In the genomic region with DNA sequence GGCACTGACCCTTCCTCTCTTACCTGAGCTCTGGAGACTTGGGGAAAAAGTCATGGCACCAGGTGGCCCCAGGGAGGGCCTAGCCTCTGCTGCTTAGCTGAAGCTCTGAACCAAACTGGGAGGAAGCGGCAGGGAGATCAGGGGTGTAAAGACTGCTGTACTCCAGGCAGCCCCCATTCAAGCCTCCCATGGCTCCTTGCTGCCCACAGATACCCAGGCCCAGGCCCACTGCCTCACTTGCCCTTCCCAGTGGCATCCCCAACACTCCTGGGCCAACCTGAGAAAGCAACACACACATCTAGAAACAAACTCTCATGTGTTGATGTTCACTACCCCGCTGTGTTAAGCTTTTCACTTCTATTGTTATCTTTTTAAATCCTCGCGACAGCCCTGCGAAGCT, we compare ENCODE assay signal across 30 cellular contexts.
"Had no signal": no experiment of that assay in that cellular context is flagged by ENCODE, and none has a peak within 500 bp of the region (broad histone marks: within the 10 kb centered on the region; RNA-seq: fewer than 3 reads in every experiment).

No MANE protein-coding gene starts in this region.

- H3K36me3 ChIP-seq: ascending aorta, cardiac muscle cell, WERI-Rb-1 had no signal

- H3K9me3 ChIP-seq: ascending aorta had no signal

- DNase-seq: activated CD4-positive, alpha-beta memory T cell treated with anti-CD3 and anti-CD28 coated beads, Interleukin-2, amount 10 ng/mL, durations not matched to agents 7 days and 5 days; activated CD4-positive, alpha-beta T cell treated with anti-CD3 and anti-CD28 coated beads for 1 hour; activated CD4-positive, alpha-beta T cell treated with anti-CD3 and anti-CD28 coated beads for 48 hours; activated CD4-positive, CD25-positive, alpha-beta regulatory T cell; activated CD8-positive, alpha-beta memory T cell treated with anti-CD3 and anti-CD28 coated beads for 24 hours; activated CD8-positive, alpha-beta memory T cell treated with anti-CD3 and anti-CD28 coated beads, Interleukin-2, amount 10 ng/mL, durations not matched to agents 7 days and 5 days; activated CD8-positive, alpha-beta memory T cell treated with anti-CD3 and anti-CD28 coated beads, Interleukin-2, amount 50 U/mL, for 48 hours; activated gamma-delta T cell; activated naive CD4-positive, alpha-beta T cell treated with Interleukin-2 at 50 U/mL for 16 hours; activated naive CD8-positive, alpha-beta T cell treated with anti-CD3 and anti-CD28 coated beads, Interleukin-2, amount 10 ng/mL, durations not matched to agents 7 days and 5 days; amygdala; NCI-H1105; NCI-H1417 treated with DMSO at 0.1 percent for 48 hours; NCI-H1930; NCI-H2081 treated with DMSO at 0.1 percent for 48 hours; NCI-H345; NCI-H524 treated with DMSO at 0.1 percent for 48 hours; NK-92 treated with Interleukin-12 subunit alpha and Interleukin-12 subunit beta, amount 100 ng/mL, for 24 hours; PC-9; Right ventricle myocardium superior; SW 1271; T-helper 1 cell; T-helper 2 cell; T-helper 9 cell; WERI-Rb-1 had no signal

- H3K4me3 Mint-ChIP-seq: activated CD4-positive, alpha-beta memory T cell treated with anti-CD3 and anti-CD28 coated beads, Interleukin-2, amount 10 ng/mL, durations not matched to agents 7 days and 5 days; activated CD8-positive, alpha-beta memory T cell treated with anti-CD3 and anti-CD28 coated beads, Interleukin-2, amount 10 ng/mL, durations not matched to agents 7 days and 5 days; activated naive CD4-positive, alpha-beta T cell treated with anti-CD3 and anti-CD28 coated beads, Interleukin-2, amount 50 U/mL, for 24 hours; activated naive CD8-positive, alpha-beta T cell treated with anti-CD3 and anti-CD28 coated beads, Interleukin-2, amount 10 ng/mL, durations not matched to agents 7 days and 5 days had no signal

- H3K4me1 Mint-ChIP-seq: activated CD4-positive, alpha-beta memory T cell treated with anti-CD3 and anti-CD28 coated beads, Interleukin-2, amount 10 ng/mL, durations not matched to agents 7 days and 5 days had no signal

- H3K27ac ChIP-seq: cardiac muscle cell, PC-9, WERI-Rb-1 had no signal

- H3K27me3 ChIP-seq: ascending aorta, cardiac muscle cell had no signal

- H3K27ac Mint-ChIP-seq: activated CD4-positive, alpha-beta memory T cell treated with anti-CD3 and anti-CD28 coated beads, Interleukin-2, amount 10 ng/mL, durations not matched to agents 7 days and 5 days; activated CD8-positive, alpha-beta memory T cell treated with anti-CD3 and anti-CD28 coated beads, Interleukin-2, amount 10 ng/mL, durations not matched to agents 7 days and 5 days; activated naive CD4-positive, alpha-beta T cell treated with anti-CD3 and anti-CD28 coated beads, Interleukin-2, amount 50 U/mL, for 24 hours; activated naive CD8-positive, alpha-beta T cell treated with anti-CD3 and anti-CD28 coated beads, Interleukin-2, amount 10 ng/mL, durations not matched to agents 7 days and 5 days; activated T-helper 2 cell treated with anti-CD3 and anti-CD28 coated beads, Interferon-gamma antibody, Interleukin-2, Interleukin-4, amounts not matched to agents 10 μg/mL and 5 μg/mL and 100 μg/mL, durations not matched to agents 14 hours and 24 hours and 36 hours had no signal

- ATAC-seq: activated CD8-positive, alpha-beta memory T cell treated with anti-CD3 and anti-CD28 coated beads, Interleukin-2, amount 10 ng/mL, durations not matched to agents 7 days and 5 days; K562 had no signal

- H3K9me3 Mint-ChIP-seq: activated CD4-positive, alpha-beta memory T cell treated with anti-CD3 and anti-CD28 coated beads, Interleukin-2, amount 10 ng/mL, durations not matched to agents 7 days and 5 days; activated naive CD4-positive, alpha-beta T cell treated with anti-CD3 and anti-CD28 coated beads, Interleukin-2, amount 50 U/mL, for 24 hours; activated naive CD8-positive, alpha-beta T cell treated with anti-CD3 and anti-CD28 coated beads, Interleukin-2, amount 10 ng/mL, durations not matched to agents 7 days and 5 days; activated T-helper 2 cell treated with anti-CD3 and anti-CD28 coated beads, Interferon-gamma antibody, Interleukin-2, Interleukin-4, amounts not matched to agents 10 μg/mL and 5 μg/mL and 100 μg/mL, durations not matched to agents 14 hours and 24 hours and 36 hours had no signal

- H3K4me3 ChIP-seq: ascending aorta, cardiac muscle cell, K562, PC-9 had no signal

- H3K36me3 Mint-ChIP-seq: activated CD8-positive, alpha-beta memory T cell treated with anti-CD3 and anti-CD28 coated beads, Interleukin-2, amount 10 ng/mL, durations not matched to agents 7 days and 5 days; activated naive CD4-positive, alpha-beta T cell treated with anti-CD3 and anti-CD28 coated beads, Interleukin-2, amount 50 U/mL, for 24 hours; activated naive CD8-positive, alpha-beta T cell treated with anti-CD3 and anti-CD28 coated beads, Interleukin-2, amount 10 ng/mL, durations not matched to agents 7 days and 5 days had no signal
